ENCODE assay signal across 10 cellular contexts in the genomic region with DNA sequence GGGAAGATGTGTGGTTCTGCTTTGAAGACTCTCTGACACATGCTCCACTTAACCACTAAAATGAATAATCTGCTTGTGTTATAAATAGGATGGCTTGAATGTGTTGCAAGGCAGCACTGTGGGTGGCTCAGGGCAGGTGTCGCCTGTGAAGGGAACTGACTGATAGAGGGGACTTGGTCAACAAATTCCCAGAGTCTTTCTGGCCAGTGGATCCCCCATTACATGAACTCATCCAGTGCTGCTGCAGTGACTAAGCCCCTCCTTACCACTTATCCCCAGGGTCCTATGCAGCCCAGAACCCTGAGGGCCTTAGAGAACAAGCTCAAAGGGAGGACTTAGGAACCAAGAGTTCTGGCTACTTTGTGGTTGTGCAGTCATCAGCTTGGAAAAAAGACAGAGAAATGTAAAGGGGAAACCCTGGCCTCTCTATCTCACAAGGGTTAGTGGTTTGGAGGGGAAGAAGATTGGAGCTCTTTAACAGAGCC.
DNase-seq lines count a peak whose midpoint lies in the region; ATAC-seq, FAIRE-seq and TF ChIP-seq lines count a peak whose summit lies in the region.
"Had no signal": no experiment of that assay in that cellular context is flagged by ENCODE, and none has a peak within 500 bp of the region (broad histone marks: within the 10 kb centered on the region; RNA-seq: fewer than 3 reads in every experiment).

No MANE protein-coding gene starts in this region.

- no peak for TF ChIP-seq RAD21 in HepG2 (CRISPR knock-in tag; IDR thresholded peaks at IDR 0.05)

- no peak for TF ChIP-seq EP300 in HepG2 (IDR thresholded peaks at IDR 0.05; ENCODE audit: low read depth in 2 of 2, low read length in 2 of 2)
- TF ChIP-seq EP300 in HepG2 (CRISPR knock-in tag; IDR thresholded peaks at IDR 0.05; ENCODE audit: borderline replicate concordance) = no peak

- H2BK5ac ChIP-seq in trophoblast cell (ENCODE audit: low read depth, low read length, poor library complexity) = no peak overlapping the region

- no peaks in the 10 kb centered on the region for H4K20me1 ChIP-seq in HepG2 (ENCODE audit: insufficient read depth, low read length)

- H3K23ac ChIP-seq in trophoblast cell (ENCODE audit: low read length) = no peak overlapping the region

- peak; percentile 36 for ATAC-seq in GM21367 (IDR thresholded peaks at IDR 0.05; ENCODE audit: unreplicated experiment)
- no peak for ATAC-seq in HepG2

- H3K4me1 ChIP-seq in HepG2 (ENCODE audit: insufficient read depth, low read length) (no peaks in the 10 kb centered on the region), Caco-2 (no peaks in the 10 kb centered on the region), trophoblast cell (ENCODE audit: control insufficient read depth in 1 of 2, insufficient read depth in 2 of 2, low read length in 2 of 2) (no peaks in the 10 kb centered on the region)

- peaks cover 0 to 4% of the 10 kb centered on the region in 2 experiments; a peak in 1 of 5 replicates for H3K27me3 ChIP-seq in HepG2 (ENCODE audit: control insufficient read depth in 1 of 2, insufficient read depth in 2 of 2, low read length in 2 of 2)
- H3K27me3 ChIP-seq in Caco-2 (replicated peaks; ENCODE audit: control insufficient read depth, insufficient read depth, low read length) = no peaks in the 10 kb centered on the region; the same call in 1 of the 2 replicates
- H3K27me3 ChIP-seq in trophoblast cell (ENCODE audit: insufficient read depth, low read length) = no peaks in the 10 kb centered on the region

- no peak overlapping the region for H3K9ac ChIP-seq in HepG2 (ENCODE audit: insufficient read depth, low read depth, low read length)
- H3K9ac ChIP-seq in trophoblast cell (ENCODE audit: low read length) = no peak overlapping the region

- H3K27me3 Mint-ChIP-seq in Caco-2 (ENCODE audit: insufficient read depth, unreplicated experiment) = peaks cover 15% of the 10 kb centered on the region

- no peak overlapping the region for H3K4ac ChIP-seq in trophoblast cell (ENCODE audit: low read depth, low read length)

- H3K14ac ChIP-seq in trophoblast cell (ENCODE audit: low read length) = no peak overlapping the region

- H2AFZ ChIP-seq in HepG2 (ENCODE audit: low read length) (no peak overlapping the region), trophoblast cell (ENCODE audit: insufficient read depth, low read length, poor library complexity) (no peak overlapping the region)

- BruUV-seq in HepG2 (replicated peaks; lab: Mats Ljungman, UMichigan) = no TSS peak
- BruUV-seq in Caco-2 (replicated peaks; lab: Mats Ljungman, UMichigan) = no TSS peak

- H3K36me3 ChIP-seq in HepG2 (replicated peaks in 1 of 2; ENCODE audit: control insufficient read depth in 1 of 2, insufficient read depth in 2 of 2, low read length in 2 of 2) = no peaks in the 10 kb centered on the region
- no peaks in the 10 kb centered on the region for H3K36me3 ChIP-seq in Caco-2 (ENCODE audit: control insufficient read depth, insufficient read depth, low read length)
- no peaks in the 10 kb centered on the region for H3K36me3 ChIP-seq in trophoblast cell (ENCODE audit: control insufficient read depth in 1 of 2, insufficient read depth in 2 of 2, low read length in 2 of 2)

- CTCF ChIA-PET in HepG2 (lab: Yijun Ruan, JAX; ENCODE audit: low intra/inter-chr PET ratio, low total read pairs) (no interaction called here), Caco-2 (lab: Charles Lee) (no interaction called here)

- H3K79me2 ChIP-seq in HepG2 (ENCODE audit: insufficient read depth, low read length) = no peaks in the 10 kb centered on the region
- H3K79me2 ChIP-seq in trophoblast cell (ENCODE audit: control insufficient read depth, insufficient read depth, low read length, poor library complexity) = no peaks in the 10 kb centered on the region

- H2AK5ac ChIP-seq in trophoblast cell (ENCODE audit: low read length) = no peak overlapping the region

- no peak for FAIRE-seq in HepG2 (lab: Jason Lieb, UNC)

- H2BK120ac ChIP-seq in trophoblast cell (ENCODE audit: insufficient read depth, low read length, poor library complexity) = no peak overlapping the region

- no peak overlapping the region for H2BK12ac ChIP-seq in trophoblast cell (ENCODE audit: low read length)

- H4K91ac ChIP-seq in trophoblast cell (ENCODE audit: low read depth, low read length) = no peak overlapping the region

- DNase-seq in G401 (ENCODE audit: low spot score) (peak; percentile 29), NOMO-1 (lab: John Stamatoyannopoulos, UW; ENCODE audit: unreplicated experiment in 2 of 2) (peak; percentile 81 to 87), fibroblast of villous mesenchyme (ENCODE audit: low read depth) (peak; percentile 42), HepG2 (ENCODE audit: low spot score) (no peak), RKO (ENCODE audit: low spot score) (no peak), Caco-2 (no peak), trophoblast cell (no peak)

- H4K12ac ChIP-seq in trophoblast cell (ENCODE audit: low read depth, low read length) = no peak overlapping the region

- no peak overlapping the region for H3K18ac ChIP-seq in trophoblast cell (ENCODE audit: low read length)

- H3K9me3 ChIP-seq in HepG2 (ENCODE audit: low read length) (no peaks in the 10 kb centered on the region), Caco-2 (no peaks in the 10 kb centered on the region), trophoblast cell (ENCODE audit: insufficient read depth, low read depth, low read length) (no peaks in the 10 kb centered on the region)

- H3K27ac ChIP-seq in HepG2 (ENCODE audit: extremely low read length, insufficient read depth, low read length) = no peak overlapping the region
- H3K27ac ChIP-seq in trophoblast cell (ENCODE audit: low read depth, low read length) = no peak overlapping the region
- H3K27ac ChIP-seq: HL-60, RWPE1 had no signal

- H3K4me1 Mint-ChIP-seq in Caco-2 (ENCODE audit: low read depth, unreplicated experiment) = no peaks in the 10 kb centered on the region

- intact Hi-C loops in HepG2 (cut with micrococcal nuclease; ENCODE audit: unreplicated experiment) = no loop called here
- intact Hi-C loops in Caco-2 (cut with micrococcal nuclease; ENCODE audit: unreplicated experiment) = no loop called here

- TF ChIP-seq CTCF in fibroblast of villous mesenchyme (IDR thresholded peaks at IDR 0.05; ENCODE audit: insufficient read depth, low read depth, low read length) = no peak
- TF ChIP-seq CTCF in HepG2 (CRISPR knock-in tag; IDR thresholded peaks at IDR 0.05) = no peak
- TF ChIP-seq CTCF in Caco-2 (IDR thresholded peaks at IDR 0.05; ENCODE audit: insufficient read depth in 1 of 2, low read depth in 1 of 2, low read length in 1 of 2, severe bottlenecking in 1 of 2, unreplicated experiment in 1 of 2) = no peak

- POLR2A ChIA-PET in HepG2 (lab: Yijun Ruan, JAX) (no interaction called here), Caco-2 (lab: Charles Lee) (no interaction called here)

- no peak overlapping the region for H3K4me2 ChIP-seq in HepG2 (ENCODE audit: low read depth, low read length)
- no peak overlapping the region for H3K4me2 ChIP-seq in trophoblast cell (ENCODE audit: low read length)

- in situ Hi-C loops in G401 (cut with HindIII; ENCODE audit: low sequenced_read_pairs) = no loop called here
- in situ Hi-C loops in HepG2 (cut with HindIII; ENCODE audit: extremely low pct_ligation_motif_present, low pct_unique_long_range_greater_than_20kb) = no loop called here

- TF ChIP-seq POLR2A in HepG2 (IDR thresholded peaks at IDR 0.05; ENCODE audit: insufficient read depth in 1 of 2, low read depth in 2 of 2, low read length in 2 of 2) = no peak

- H3K4me3 ChIP-seq in fibroblast of villous mesenchyme (ENCODE audit: low read depth, low read length) (no peak overlapping the region), HepG2 (replicated peaks in 1 of 3; ENCODE audit: insufficient read depth in 1 of 3, low read depth in 2 of 3, low read length in 3 of 3) (no peak overlapping the region), Caco-2 (ENCODE audit: low read depth, low read length) (no peak overlapping the region), trophoblast cell (ENCODE audit: low read depth, low read length) (no peak overlapping the region)

- H4K8ac ChIP-seq in trophoblast cell (ENCODE audit: low read depth, low read length) = no peak overlapping the region

- H3K36me3 Mint-ChIP-seq in Caco-2 (ENCODE audit: insufficient read depth, unreplicated experiment) = no peaks in the 10 kb centered on the region

- H3K9me3 Mint-ChIP-seq in Caco-2 (ENCODE audit: unreplicated experiment) = no peaks in the 10 kb centered on the region

- H3K79me1 ChIP-seq in trophoblast cell (ENCODE audit: low read length) = no peaks in the 10 kb centered on the region

- 15% methylated on average over 1 of the region's 1 CpG for WGBS in HepG2 (ENCODE audit: low lambda C conversion rate)
- no CpG with 5 or more reads among the region's 1 CpG for WGBS in trophoblast cell (ENCODE audit: extremely low coverage, insufficient coverage, insufficient read length)

- H3K27ac Mint-ChIP-seq in Caco-2 (ENCODE audit: unreplicated experiment) = no peak overlapping the region

- no peak overlapping the region for H3K4me3 Mint-ChIP-seq in Caco-2 (ENCODE audit: unreplicated experiment)

TF ChIP-seq in HepG2, 621 proteins besides CTCF, POLR2A, EP300 and RAD21 (continues in another document):
- no peak for TF ChIP-seq ZNF235 (CRISPR knock-in tag; IDR thresholded peaks at IDR 0.05; ENCODE audit: borderline replicate concordance)
- no peak for TF ChIP-seq ZNF747 (CRISPR knock-in tag; IDR thresholded peaks at IDR 0.05; ENCODE audit: borderline replicate concordance)
- TF ChIP-seq ZNF264 (CRISPR knock-in tag; IDR thresholded peaks at IDR 0.05) = no peak
- TF ChIP-seq ZNF598 (CRISPR knock-in tag; IDR thresholded peaks at IDR 0.05; ENCODE audit: borderline replicate concordance) = no peak
- TF ChIP-seq THRA (CRISPR knock-in tag; IDR thresholded peaks at IDR 0.05; ENCODE audit: borderline replicate concordance) = no peak
- TF ChIP-seq ZNF3 (CRISPR knock-in tag; IDR thresholded peaks at IDR 0.05) = no peak
- TF ChIP-seq TRIM24 (CRISPR knock-in tag; IDR thresholded peaks at IDR 0.05) = no peak
- TF ChIP-seq TEF (CRISPR knock-in tag; IDR thresholded peaks at IDR 0.05) = no peak

Comparison
In these comparisons a context has a peak if more than half of its experiments do, and no peak if none do; other contexts are left out.
1. DNase-seq: peak in G401 (single experiment), NOMO-1 (2 of 2) and fibroblast of villous mesenchyme (single experiment); none in HepG2 (single experiment), RKO (single experiment), Caco-2 (0 of 2) and trophoblast cell (0 of 2).